In the genomic region with DNA sequence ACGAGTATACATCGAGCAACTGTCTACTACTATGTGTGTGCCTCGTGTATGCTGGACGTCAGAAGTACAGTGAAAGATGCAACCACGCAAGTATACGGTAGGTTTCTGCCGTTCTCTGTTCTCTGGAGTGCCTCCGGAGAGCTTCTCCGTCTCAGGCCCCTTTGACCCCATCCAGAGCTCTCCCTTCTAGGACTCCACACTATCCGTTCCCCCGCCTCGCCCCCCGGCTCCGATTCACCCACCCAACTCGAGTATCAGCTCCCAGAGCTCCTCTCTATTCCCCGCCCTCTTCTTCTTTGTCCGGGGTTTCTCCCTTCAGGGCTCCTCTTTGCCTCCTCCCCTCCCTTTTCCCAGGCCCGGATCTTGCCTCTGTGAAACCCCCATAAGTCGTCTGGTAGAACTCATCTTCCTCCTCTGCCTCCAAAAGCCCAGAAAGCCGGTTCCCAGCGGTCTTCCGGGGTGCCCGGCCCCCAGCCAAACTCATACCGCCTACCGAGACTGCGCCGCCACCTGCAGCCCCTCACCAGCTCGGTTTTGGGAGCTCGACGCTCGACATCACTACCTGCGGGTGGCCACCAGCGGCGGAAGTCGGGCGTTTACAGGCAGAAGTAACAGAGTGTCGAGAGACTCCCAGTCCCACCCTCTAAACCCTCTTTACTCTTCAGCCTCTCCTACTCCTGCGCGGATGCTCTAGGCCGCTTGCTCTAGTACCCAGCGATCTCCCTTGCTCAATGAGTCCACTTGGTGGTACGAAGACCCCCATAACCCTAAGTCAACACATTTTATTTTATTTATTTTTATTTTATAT, we compare ENCODE assay signal across 1 cellular context.
TF ChIP-seq lines count a peak whose summit lies in the region.

A gene with protein sequence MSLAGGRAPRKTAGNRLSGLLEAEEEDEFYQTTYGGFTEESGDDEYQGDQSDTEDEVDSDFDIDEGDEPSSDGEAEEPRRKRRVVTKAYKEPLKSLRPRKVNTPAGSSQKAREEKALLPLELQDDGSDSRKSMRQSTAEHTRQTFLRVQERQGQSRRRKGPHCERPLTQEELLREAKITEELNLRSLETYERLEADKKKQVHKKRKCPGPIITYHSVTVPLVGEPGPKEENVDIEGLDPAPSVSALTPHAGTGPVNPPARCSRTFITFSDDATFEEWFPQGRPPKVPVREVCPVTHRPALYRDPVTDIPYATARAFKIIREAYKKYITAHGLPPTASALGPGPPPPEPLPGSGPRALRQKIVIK (minus strand): TSS at position 560 of the 808 bp plus-strand sequence. CDS start 76 bp downstream, at position 484.

TF ChIP-seq in HepG2, 621 proteins besides CTCF, POLR2A, EP300 and RAD21 (continued from another document and continues in another):
- TF ChIP-seq, protein P1, sequence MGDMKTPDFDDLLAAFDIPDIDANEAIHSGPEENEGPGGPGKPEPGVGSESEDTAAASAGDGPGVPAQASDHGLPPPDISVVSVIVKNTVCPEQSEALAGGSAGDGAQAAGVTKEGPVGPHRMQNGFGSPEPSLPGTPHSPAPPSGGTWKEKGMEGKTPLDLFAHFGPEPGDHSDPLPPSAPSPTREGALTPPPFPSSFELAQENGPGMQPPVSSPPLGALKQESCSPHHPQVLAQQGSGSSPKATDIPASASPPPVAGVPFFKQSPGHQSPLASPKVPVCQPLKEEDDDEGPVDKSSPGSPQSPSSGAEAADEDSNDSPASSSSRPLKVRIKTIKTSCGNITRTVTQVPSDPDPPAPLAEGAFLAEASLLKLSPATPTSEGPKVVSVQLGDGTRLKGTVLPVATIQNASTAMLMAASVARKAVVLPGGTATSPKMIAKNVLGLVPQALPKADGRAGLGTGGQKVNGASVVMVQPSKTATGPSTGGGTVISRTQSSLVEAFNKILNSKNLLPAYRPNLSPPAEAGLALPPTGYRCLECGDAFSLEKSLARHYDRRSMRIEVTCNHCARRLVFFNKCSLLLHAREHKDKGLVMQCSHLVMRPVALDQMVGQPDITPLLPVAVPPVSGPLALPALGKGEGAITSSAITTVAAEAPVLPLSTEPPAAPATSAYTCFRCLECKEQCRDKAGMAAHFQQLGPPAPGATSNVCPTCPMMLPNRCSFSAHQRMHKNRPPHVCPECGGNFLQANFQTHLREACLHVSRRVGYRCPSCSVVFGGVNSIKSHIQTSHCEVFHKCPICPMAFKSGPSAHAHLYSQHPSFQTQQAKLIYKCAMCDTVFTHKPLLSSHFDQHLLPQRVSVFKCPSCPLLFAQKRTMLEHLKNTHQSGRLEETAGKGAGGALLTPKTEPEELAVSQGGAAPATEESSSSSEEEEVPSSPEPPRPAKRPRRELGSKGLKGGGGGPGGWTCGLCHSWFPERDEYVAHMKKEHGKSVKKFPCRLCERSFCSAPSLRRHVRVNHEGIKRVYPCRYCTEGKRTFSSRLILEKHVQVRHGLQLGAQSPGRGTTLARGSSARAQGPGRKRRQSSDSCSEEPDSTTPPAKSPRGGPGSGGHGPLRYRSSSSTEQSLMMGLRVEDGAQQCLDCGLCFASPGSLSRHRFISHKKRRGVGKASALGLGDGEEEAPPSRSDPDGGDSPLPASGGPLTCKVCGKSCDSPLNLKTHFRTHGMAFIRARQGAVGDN (CRISPR knock-in tag; IDR thresholded peaks at IDR 0.05), result peak; percentile 84
- no peak for TF ChIP-seq GLMP (CRISPR knock-in tag; IDR thresholded peaks at IDR 0.05; ENCODE audit: borderline replicate concordance)
- peak; percentile 71; the same call in 1 of the 2 replicates for TF ChIP-seq DNMT1 (CRISPR knock-in tag; IDR thresholded peaks at IDR 0.05)
- no peak for TF ChIP-seq ZNF703 (CRISPR knock-in tag; IDR thresholded peaks at IDR 0.05; ENCODE audit: borderline replicate concordance)
- TF ChIP-seq ZBTB20 (CRISPR knock-in tag; IDR thresholded peaks at IDR 0.05; ENCODE audit: borderline replicate concordance, low read depth), result peak; percentile 41; the same call in 1 of the 2 replicates
- peak; percentile 83 for TF ChIP-seq GMEB2 (CRISPR knock-in tag; IDR thresholded peaks at IDR 0.05; ENCODE audit: low read depth)
- TF ChIP-seq ZFP62 (CRISPR knock-in tag; IDR thresholded peaks at IDR 0.05), result no peak
- TF ChIP-seq ZNF780A (CRISPR knock-in tag; IDR thresholded peaks at IDR 0.05), result no peak
- peak; percentile 81; the same call in 1 of the 2 replicates for TF ChIP-seq FOXK1 (CRISPR knock-in tag; IDR thresholded peaks at IDR 0.05; ENCODE audit: borderline replicate concordance, low read depth)
- TF ChIP-seq ZNF891 (CRISPR knock-in tag; IDR thresholded peaks at IDR 0.05), result peak; percentile 59; the same call in 1 of the 2 replicates
- TF ChIP-seq NFIC (IDR thresholded peaks at IDR 0.05; ENCODE audit: low read length), result 0 out of 2 replicates have a peak, but pooled peaks have one; percentile 21
- TF ChIP-seq, protein P2, sequence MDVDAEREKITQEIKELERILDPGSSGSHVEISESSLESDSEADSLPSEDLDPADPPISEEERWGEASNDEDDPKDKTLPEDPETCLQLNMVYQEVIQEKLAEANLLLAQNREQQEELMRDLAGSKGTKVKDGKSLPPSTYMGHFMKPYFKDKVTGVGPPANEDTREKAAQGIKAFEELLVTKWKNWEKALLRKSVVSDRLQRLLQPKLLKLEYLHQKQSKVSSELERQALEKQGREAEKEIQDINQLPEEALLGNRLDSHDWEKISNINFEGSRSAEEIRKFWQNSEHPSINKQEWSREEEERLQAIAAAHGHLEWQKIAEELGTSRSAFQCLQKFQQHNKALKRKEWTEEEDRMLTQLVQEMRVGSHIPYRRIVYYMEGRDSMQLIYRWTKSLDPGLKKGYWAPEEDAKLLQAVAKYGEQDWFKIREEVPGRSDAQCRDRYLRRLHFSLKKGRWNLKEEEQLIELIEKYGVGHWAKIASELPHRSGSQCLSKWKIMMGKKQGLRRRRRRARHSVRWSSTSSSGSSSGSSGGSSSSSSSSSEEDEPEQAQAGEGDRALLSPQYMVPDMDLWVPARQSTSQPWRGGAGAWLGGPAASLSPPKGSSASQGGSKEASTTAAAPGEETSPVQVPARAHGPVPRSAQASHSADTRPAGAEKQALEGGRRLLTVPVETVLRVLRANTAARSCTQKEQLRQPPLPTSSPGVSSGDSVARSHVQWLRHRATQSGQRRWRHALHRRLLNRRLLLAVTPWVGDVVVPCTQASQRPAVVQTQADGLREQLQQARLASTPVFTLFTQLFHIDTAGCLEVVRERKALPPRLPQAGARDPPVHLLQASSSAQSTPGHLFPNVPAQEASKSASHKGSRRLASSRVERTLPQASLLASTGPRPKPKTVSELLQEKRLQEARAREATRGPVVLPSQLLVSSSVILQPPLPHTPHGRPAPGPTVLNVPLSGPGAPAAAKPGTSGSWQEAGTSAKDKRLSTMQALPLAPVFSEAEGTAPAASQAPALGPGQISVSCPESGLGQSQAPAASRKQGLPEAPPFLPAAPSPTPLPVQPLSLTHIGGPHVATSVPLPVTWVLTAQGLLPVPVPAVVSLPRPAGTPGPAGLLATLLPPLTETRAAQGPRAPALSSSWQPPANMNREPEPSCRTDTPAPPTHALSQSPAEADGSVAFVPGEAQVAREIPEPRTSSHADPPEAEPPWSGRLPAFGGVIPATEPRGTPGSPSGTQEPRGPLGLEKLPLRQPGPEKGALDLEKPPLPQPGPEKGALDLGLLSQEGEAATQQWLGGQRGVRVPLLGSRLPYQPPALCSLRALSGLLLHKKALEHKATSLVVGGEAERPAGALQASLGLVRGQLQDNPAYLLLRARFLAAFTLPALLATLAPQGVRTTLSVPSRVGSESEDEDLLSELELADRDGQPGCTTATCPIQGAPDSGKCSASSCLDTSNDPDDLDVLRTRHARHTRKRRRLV (CRISPR knock-in tag; IDR thresholded peaks at IDR 0.05), result peak; percentile 65; the same call in 1 of the 2 replicates
- TF ChIP-seq MLX (CRISPR knock-in tag; IDR thresholded peaks at IDR 0.05), result peak; percentile 47; the same call in 1 of the 2 replicates
- TF ChIP-seq NR2C2 (CRISPR knock-in tag; IDR thresholded peaks at IDR 0.05; ENCODE audit: borderline replicate concordance), result peak; percentile 76
- TF ChIP-seq ZNF768 (CRISPR knock-in tag; IDR thresholded peaks at IDR 0.05), result peak; percentile 61; the same call in 1 of the 2 replicates
- TF ChIP-seq MXD4 (CRISPR knock-in tag; IDR thresholded peaks at IDR 0.05), result peak; percentile 66; the same call in 1 of the 2 replicates
- peak; percentile 86 for TF ChIP-seq PHF8 (CRISPR knock-in tag; IDR thresholded peaks at IDR 0.05)
- peak; percentile 82 for TF ChIP-seq HOXA3 (CRISPR knock-in tag; IDR thresholded peaks at IDR 0.05)
- no peak for TF ChIP-seq ZNF136 (CRISPR knock-in tag; IDR thresholded peaks at IDR 0.05; ENCODE audit: low read depth)
- TF ChIP-seq, protein P3, sequence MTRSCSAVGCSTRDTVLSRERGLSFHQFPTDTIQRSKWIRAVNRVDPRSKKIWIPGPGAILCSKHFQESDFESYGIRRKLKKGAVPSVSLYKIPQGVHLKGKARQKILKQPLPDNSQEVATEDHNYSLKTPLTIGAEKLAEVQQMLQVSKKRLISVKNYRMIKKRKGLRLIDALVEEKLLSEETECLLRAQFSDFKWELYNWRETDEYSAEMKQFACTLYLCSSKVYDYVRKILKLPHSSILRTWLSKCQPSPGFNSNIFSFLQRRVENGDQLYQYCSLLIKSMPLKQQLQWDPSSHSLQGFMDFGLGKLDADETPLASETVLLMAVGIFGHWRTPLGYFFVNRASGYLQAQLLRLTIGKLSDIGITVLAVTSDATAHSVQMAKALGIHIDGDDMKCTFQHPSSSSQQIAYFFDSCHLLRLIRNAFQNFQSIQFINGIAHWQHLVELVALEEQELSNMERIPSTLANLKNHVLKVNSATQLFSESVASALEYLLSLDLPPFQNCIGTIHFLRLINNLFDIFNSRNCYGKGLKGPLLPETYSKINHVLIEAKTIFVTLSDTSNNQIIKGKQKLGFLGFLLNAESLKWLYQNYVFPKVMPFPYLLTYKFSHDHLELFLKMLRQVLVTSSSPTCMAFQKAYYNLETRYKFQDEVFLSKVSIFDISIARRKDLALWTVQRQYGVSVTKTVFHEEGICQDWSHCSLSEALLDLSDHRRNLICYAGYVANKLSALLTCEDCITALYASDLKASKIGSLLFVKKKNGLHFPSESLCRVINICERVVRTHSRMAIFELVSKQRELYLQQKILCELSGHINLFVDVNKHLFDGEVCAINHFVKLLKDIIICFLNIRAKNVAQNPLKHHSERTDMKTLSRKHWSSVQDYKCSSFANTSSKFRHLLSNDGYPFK (CRISPR knock-in tag; IDR thresholded peaks at IDR 0.05; ENCODE audit: borderline replicate concordance), result peak; percentile 88; the same call in 1 of the 2 replicates
- no peak for TF ChIP-seq NCOA1 (CRISPR knock-in tag; IDR thresholded peaks at IDR 0.05)
- TF ChIP-seq AKAP8 (CRISPR knock-in tag; IDR thresholded peaks at IDR 0.05), result no peak
- TF ChIP-seq, protein P4, sequence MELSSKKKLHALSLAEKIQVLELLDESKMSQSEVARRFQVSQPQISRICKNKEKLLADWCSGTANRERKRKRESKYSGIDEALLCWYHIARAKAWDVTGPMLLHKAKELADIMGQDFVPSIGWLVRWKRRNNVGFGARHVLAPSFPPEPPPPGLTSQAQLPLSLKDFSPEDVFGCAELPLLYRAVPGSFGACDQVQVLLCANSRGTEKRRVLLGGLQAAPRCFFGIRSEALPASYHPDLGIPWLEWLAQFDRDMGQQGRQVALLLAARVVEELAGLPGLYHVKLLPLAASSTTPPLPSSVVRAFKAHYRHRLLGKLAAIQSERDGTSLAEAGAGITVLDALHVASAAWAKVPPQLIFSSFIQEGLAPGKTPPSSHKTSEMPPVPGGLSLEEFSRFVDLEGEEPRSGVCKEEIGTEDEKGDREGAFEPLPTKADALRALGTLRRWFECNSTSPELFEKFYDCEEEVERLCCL (CRISPR knock-in tag; IDR thresholded peaks at IDR 0.05; ENCODE audit: borderline replicate concordance), result no peak; the same call in 1 of the 2 replicates
- no peak for TF ChIP-seq ZNF776 (CRISPR knock-in tag; IDR thresholded peaks at IDR 0.05)
- peak; percentile 65; the same call in 1 of the 2 replicates for TF ChIP-seq ZNF556 (CRISPR knock-in tag; IDR thresholded peaks at IDR 0.05; ENCODE audit: borderline replicate concordance)
- no peak for TF ChIP-seq HBP1 (CRISPR knock-in tag; IDR thresholded peaks at IDR 0.05; ENCODE audit: low read depth)
- no peak for TF ChIP-seq TCF7L2 (IDR thresholded peaks at IDR 0.05; ENCODE audit: low read depth, low read length)
- TF ChIP-seq CENPT (CRISPR knock-in tag; IDR thresholded peaks at IDR 0.05; ENCODE audit: low read depth), result no peak
- TF ChIP-seq HNRNPL (IDR thresholded peaks at IDR 0.05; ENCODE audit: low read depth, low read length), result 0 out of 2 replicates have a peak, but pooled peaks have one; percentile 39
- peak; percentile 90; the same call in 1 of the 2 replicates for TF ChIP-seq STAT5B (CRISPR knock-in tag; IDR thresholded peaks at IDR 0.05)
- no peak; the same call in 1 of the 2 replicates for TF ChIP-seq ATF7-NPFF (CRISPR knock-in tag; IDR thresholded peaks at IDR 0.05; ENCODE audit: low read depth)
